1 cellular context compared by ENCODE assay signal in the genomic region with DNA sequence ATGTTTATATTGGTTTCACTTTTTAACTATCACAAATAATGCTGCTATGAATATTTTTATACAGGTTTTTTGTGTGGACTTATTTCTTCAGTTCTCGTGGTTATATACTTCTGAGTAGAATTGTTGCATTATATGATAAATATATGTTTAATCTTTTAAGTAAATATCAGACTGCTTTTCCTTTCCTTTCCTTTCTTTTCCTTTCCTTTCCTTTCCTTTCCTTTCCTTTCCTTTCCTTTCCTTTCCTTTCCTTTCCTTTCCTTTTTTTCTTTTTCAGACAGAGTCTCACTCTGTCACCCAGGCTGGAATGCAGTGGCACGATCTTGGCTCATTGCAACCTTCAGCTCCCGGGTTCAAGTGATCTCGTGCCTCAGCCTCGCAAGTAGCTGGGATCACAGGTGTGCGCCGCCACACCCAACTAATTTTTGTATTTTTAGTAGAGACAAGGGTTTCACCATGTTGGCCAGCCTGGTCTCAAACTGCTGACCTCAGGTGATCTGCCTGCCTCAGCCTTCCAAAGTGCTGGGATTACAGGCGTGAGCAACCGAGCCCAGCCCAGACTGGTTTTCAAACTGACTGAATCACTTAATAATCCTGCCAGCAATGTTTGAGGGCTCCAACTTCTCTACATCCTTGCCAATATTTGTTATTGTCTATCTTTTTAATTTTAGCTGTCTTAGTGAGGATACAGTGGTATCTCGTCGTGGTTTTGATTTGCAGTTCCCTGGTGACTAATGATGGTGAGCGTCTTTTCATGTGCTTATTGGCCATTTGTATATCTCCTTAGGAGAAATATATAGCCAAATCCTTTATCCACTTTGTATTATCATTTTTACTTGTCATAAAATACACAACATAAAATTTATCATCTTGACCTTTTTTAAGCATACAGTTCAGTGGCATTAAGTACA.
TF ChIP-seq lines count a peak whose summit lies in the region.

No MANE protein-coding gene starts in this region.

TF ChIP-seq in K562, 482 proteins besides CTCF, POLR2A, EP300 and RAD21:
- TF ChIP-seq, protein P1, sequence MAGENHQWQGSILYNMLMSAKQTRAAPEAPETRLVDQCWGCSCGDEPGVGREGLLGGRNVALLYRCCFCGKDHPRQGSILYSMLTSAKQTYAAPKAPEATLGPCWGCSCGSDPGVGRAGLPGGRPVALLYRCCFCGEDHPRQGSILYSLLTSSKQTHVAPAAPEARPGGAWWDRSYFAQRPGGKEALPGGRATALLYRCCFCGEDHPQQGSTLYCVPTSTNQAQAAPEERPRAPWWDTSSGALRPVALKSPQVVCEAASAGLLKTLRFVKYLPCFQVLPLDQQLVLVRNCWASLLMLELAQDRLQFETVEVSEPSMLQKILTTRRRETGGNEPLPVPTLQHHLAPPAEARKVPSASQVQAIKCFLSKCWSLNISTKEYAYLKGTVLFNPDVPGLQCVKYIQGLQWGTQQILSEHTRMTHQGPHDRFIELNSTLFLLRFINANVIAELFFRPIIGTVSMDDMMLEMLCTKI (IDR thresholded peaks at IDR 0.05; ENCODE audit: partially characterized antibody), result no peak
- no peak for TF ChIP-seq ZNF263 (CRISPR knock-in tag; IDR thresholded peaks at IDR 0.05; ENCODE audit: borderline replicate concordance)
- peak; percentile 58; the same call in 1 of the 2 replicates for TF ChIP-seq ZNF512 (tag; IDR thresholded peaks at IDR 0.05)
- TF ChIP-seq HIVEP1 (CRISPR knock-in tag; IDR thresholded peaks at IDR 0.05), result no peak
- no peak for TF ChIP-seq E2F3 (CRISPR knock-in tag; IDR thresholded peaks at IDR 0.05)
- no peak for TF ChIP-seq SETDB1 (IDR thresholded peaks at IDR 0.05; ENCODE audit: low read length)
- TF ChIP-seq HDAC1 (IDR thresholded peaks at IDR 0.05), result no peak
- TF ChIP-seq ZNF655 (CRISPR knock-in tag; IDR thresholded peaks at IDR 0.05), result no peak
- peak; percentile 80 for TF ChIP-seq RFX5 (IDR thresholded peaks at IDR 0.05; ENCODE audit: low read depth, low read length)
- peak; percentile 6; the same call in 1 of the 2 replicates for TF ChIP-seq ZNF316 (IDR thresholded peaks at IDR 0.05)
- no peak for TF ChIP-seq ZFX (CRISPR knock-in tag; IDR thresholded peaks at IDR 0.05)
- TF ChIP-seq ASH1L (IDR thresholded peaks at IDR 0.05; ENCODE audit: borderline replicate concordance, low read depth, partially characterized antibody), result no peak
- TF ChIP-seq, protein P2, sequence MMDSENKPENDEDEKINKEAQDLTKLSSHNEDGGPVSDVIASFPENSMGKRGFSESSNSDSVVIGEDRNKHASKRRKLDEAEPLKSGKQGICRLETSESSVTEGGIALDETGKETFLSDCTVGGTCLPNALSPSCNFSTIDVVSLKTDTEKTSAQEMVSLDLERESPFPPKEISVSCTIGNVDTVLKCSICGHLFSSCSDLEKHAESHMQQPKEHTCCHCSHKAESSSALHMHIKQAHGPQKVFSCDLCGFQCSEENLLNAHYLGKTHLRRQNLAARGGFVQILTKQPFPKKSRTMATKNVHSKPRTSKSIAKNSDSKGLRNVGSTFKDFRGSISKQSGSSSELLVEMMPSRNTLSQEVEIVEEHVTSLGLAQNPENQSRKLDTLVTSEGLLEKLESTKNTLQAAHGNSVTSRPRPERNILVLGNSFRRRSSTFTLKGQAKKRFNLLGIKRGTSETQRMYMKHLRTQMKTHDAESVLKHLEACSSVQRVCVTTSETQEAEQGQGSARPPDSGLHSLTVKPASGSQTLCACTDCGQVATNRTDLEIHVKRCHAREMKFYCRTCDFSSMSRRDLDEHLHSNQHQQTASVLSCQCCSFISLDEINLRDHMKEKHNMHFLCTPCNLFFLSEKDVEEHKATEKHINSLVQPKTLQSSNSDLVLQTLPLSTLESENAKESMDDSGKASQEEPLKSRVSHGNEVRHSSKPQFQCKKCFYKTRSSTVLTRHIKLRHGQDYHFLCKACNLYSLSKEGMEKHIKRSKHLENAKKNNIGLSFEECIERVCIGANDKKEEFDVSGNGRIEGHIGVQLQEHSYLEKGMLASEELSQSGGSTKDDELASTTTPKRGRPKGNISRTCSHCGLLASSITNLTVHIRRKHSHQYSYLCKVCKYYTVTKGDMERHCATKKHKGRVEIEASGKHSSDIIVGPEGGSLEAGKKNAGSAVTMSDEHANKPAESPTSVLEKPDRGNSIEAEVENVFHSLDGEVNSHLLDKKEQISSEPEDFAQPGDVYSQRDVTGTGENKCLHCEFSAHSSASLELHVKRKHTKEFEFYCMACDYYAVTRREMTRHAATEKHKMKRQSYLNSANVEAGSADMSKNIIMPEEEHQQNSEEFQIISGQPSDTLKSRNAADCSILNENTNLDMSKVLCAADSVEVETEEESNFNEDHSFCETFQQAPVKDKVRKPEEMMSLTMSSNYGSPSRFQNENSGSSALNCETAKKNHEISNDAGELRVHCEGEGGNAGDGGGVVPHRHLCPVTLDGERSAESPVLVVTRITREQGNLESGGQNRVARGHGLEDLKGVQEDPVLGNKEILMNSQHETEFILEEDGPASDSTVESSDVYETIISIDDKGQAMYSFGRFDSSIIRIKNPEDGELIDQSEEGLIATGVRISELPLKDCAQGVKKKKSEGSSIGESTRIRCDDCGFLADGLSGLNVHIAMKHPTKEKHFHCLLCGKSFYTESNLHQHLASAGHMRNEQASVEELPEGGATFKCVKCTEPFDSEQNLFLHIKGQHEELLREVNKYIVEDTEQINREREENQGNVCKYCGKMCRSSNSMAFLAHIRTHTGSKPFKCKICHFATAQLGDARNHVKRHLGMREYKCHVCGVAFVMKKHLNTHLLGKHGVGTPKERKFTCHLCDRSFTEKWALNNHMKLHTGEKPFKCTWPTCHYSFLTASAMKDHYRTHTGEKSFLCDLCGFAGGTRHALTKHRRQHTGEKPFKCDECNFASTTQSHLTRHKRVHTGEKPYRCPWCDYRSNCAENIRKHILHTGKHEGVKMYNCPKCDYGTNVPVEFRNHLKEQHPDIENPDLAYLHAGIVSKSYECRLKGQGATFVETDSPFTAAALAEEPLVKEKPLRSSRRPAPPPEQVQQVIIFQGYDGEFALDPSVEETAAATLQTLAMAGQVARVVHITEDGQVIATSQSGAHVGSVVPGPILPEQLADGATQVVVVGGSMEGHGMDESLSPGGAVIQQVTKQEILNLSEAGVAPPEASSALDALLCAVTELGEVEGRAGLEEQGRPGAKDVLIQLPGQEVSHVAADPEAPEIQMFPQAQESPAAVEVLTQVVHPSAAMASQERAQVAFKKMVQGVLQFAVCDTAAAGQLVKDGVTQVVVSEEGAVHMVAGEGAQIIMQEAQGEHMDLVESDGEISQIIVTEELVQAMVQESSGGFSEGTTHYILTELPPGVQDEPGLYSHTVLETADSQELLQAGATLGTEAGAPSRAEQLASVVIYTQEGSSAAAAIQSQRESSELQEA (IDR thresholded peaks at IDR 0.05; ENCODE audit: low read depth), result no peak
- no peak for TF ChIP-seq ZNF584 (CRISPR knock-in tag; IDR thresholded peaks at IDR 0.05; ENCODE audit: low read depth)
